11 cellular contexts compared by ENCODE assay signal in the genomic region with DNA sequence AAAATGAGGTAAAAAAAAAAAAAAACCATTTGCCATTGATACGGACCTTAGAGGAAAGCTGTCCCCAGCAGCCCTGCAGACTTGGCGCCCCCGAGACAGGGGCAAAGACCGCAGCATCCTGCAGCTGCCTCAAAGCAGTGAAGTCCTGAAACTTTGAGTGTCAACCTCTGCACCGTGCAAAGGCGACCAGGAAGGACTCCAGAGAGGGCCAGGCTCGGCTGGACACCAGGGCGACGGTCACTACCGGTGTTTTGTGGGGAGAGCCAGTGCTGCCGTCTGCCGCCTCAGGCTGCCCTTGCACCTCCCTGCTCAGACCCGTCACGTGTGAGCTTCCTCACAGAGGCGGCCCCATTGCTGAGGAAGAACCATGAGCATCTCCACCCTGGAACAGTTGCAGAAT.
"Had no signal": no experiment of that assay in that cellular context is flagged by ENCODE, and none has a peak within 500 bp of the region (broad histone marks: within the 10 kb centered on the region; RNA-seq: fewer than 3 reads in every experiment).

No MANE protein-coding gene starts in this region.

- ATAC-seq: foreskin keratinocyte; lower lobe of right lung; stimulated activated effector memory CD8-positive, alpha-beta T cell treated with anti-CD3 and anti-CD28 coated beads, Interleukin-12 subunit alpha, Interleukin-12 subunit beta, amount 100 ng/mL, for 72 hours; stimulated activated naive CD8-positive, alpha-beta T cell treated with anti-CD3 and anti-CD28 coated beads, Interleukin-15, Interleukin-2, amounts not matched to agents 100 U/mL and 50 U/mL, for 24 hours had no signal

- DNase-seq: central memory CD4-positive, alpha-beta T cell; effector CD4-positive, alpha-beta T cell; endodermal cell; erythroblast; foreskin keratinocyte; lower lobe of right lung; naive B cell; stimulated activated CD4-positive, alpha-beta T cell treated with anti-CD3 and anti-CD28 coated beads, Interleukin-4, amount 100 ng/mL, for 1 hour; stimulated activated CD8-positive, alpha-beta memory T cell treated with anti-CD3 and anti-CD28 coated beads, Interleukin-4, amount 100 ng/mL, for 48 hours; stimulated activated naive CD8-positive, alpha-beta T cell treated with anti-CD3 and anti-CD28 coated beads, Interleukin-15, Interleukin-2, amounts not matched to agents 100 U/mL and 50 U/mL, for 24 hours had no signal
